Comparison of ENCODE assay signal across 10 cellular contexts in genomic region chr12:68119724-68120211, GRCh38. TPM values are rescaled to one million over a fixed set of nuclear protein-coding genes. Genes with fewer than 3 reads are reported as not detected.
DNase-seq lines count a peak whose midpoint lies in the region; ATAC-seq, FAIRE-seq and TF ChIP-seq lines count a peak whose summit lies in the region.
"Had no signal": no experiment of that assay in that cellular context is flagged by ENCODE, and none has a peak within 500 bp of the region (broad histone marks: within the 10 kb centered on the region; RNA-seq: fewer than 3 reads in every experiment).

No MANE protein-coding gene starts in this region.

- no peaks in the 10 kb centered on the region for H3K4me1 ChIP-seq in small intestine (ENCODE audit: control insufficient read depth in 2 of 2, insufficient read depth in 1 of 2, low read depth in 1 of 2, low read length in 1 of 2)

- ATAC-seq in HG03139 (IDR thresholded peaks at IDR 0.05; ENCODE audit: unreplicated experiment) (peak; percentile 95), WTC11 (no peak)

- peaks cover 4% of the 10 kb centered on the region for H3K27me3 Mint-ChIP-seq in WTC11 (ENCODE audit: low read depth)

- no peak overlapping the region for H3K4me3 ChIP-seq in small intestine (ENCODE audit: low read depth in 1 of 2, low read length in 2 of 2)

- H3K4me1 Mint-ChIP-seq in WTC11, result peaks cover 16% of the 10 kb centered on the region

- no peaks in the 10 kb centered on the region for H3K27me3 ChIP-seq in small intestine (ENCODE audit: control insufficient read depth in 2 of 2, insufficient read depth in 2 of 2, low read length in 2 of 2)

- no peaks in the 10 kb centered on the region for H3K36me3 ChIP-seq in small intestine (ENCODE audit: control insufficient read depth in 2 of 2, insufficient read depth in 2 of 2, low read length in 2 of 2)

- WGBS in small intestine, 3 donors, result 20 to 58% (median 25%) methylated on average over 4 of the region's 4 CpGs

- no peak overlapping the region for H3K27ac ChIP-seq in small intestine (ENCODE audit: low read depth in 1 of 2, low read length in 1 of 2)

- TF ChIP-seq CTCF in WTC11 (IDR thresholded peaks at IDR 0.05), result no peak

- FAIRE-seq in GM19239 (lab: Jason Lieb, UNC) (peak; percentile 95), small intestine (lab: Jason Lieb, UNC) (no peak)
- FAIRE-seq: TTC549 had no signal

- H3K9me3 Mint-ChIP-seq in WTC11, result no peaks in the 10 kb centered on the region

- DNase-seq in A172 (ENCODE audit: low spot score), result peak; percentile 11
- peak; percentile 27 for DNase-seq in GM19239 (ENCODE audit: insufficient read length, low spot score)
- DNase-seq in activated CD4-positive, alpha-beta T cell treated with anti-CD3 and anti-CD28 coated beads, Interleukin-2, amount 50 U/mL, for 4 hours, result peak; percentile 38 to 44
- peak; percentile 16 for DNase-seq in small intestine
- DNase-seq in WTC11 (ENCODE audit: low spot score), result no peak
- no peak for DNase-seq in EL
- DNase-seq in SIG-M5 treated with dmso at 0.1 percent for 504 hours (lab: John Stamatoyannopoulos, UW; ENCODE audit: unreplicated experiment), result no peak
- DNase-seq: DND-41 had no signal

- no peaks in the 10 kb centered on the region for H3K9me3 ChIP-seq in small intestine (ENCODE audit: control insufficient read depth, low read depth)

- CTCF ChIA-PET in WTC11 (lab: Charles Lee), result interaction anchor here (4.6 kb wide), 1 partner anchor 38 kb away, joined by 30 read pairs; no protein-coding TSS in a partner anchor

- H3K4me3 Mint-ChIP-seq in WTC11, result no peak overlapping the region

- POLR2A ChIA-PET in WTC11 (lab: Charles Lee), result no interaction called here

- no peaks in the 10 kb centered on the region for H3K36me3 Mint-ChIP-seq in WTC11

- H3K27ac Mint-ChIP-seq in WTC11, result no peak overlapping the region

TF ChIP-seq in WTC11, 78 proteins besides CTCF, POLR2A, EP300 and RAD21 (continues in another document):
- TF ChIP-seq AFF4 (CRISPR knock-in tag; IDR thresholded peaks at IDR 0.05; ENCODE audit: borderline replicate concordance) (no peak), ZNF281 (CRISPR knock-in tag; IDR thresholded peaks at IDR 0.05) (no peak), MYBL2 (CRISPR knock-in tag; IDR thresholded peaks at IDR 0.05) (no peak), EMX1 (CRISPR knock-in tag; IDR thresholded peaks at IDR 0.05) (no peak), ATF2 (CRISPR knock-in tag; IDR thresholded peaks at IDR 0.05; ENCODE audit: borderline replicate concordance, low read depth) (no peak), ZNF219 (CRISPR knock-in tag; IDR thresholded peaks at IDR 0.05; ENCODE audit: borderline replicate concordance) (no peak)
- TF ChIP-seq, protein P1, sequence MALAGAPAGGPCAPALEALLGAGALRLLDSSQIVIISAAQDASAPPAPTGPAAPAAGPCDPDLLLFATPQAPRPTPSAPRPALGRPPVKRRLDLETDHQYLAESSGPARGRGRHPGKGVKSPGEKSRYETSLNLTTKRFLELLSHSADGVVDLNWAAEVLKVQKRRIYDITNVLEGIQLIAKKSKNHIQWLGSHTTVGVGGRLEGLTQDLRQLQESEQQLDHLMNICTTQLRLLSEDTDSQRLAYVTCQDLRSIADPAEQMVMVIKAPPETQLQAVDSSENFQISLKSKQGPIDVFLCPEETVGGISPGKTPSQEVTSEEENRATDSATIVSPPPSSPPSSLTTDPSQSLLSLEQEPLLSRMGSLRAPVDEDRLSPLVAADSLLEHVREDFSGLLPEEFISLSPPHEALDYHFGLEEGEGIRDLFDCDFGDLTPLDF (CRISPR knock-in tag; IDR thresholded peaks at IDR 0.05), result no peak
- TF ChIP-seq, protein P2, sequence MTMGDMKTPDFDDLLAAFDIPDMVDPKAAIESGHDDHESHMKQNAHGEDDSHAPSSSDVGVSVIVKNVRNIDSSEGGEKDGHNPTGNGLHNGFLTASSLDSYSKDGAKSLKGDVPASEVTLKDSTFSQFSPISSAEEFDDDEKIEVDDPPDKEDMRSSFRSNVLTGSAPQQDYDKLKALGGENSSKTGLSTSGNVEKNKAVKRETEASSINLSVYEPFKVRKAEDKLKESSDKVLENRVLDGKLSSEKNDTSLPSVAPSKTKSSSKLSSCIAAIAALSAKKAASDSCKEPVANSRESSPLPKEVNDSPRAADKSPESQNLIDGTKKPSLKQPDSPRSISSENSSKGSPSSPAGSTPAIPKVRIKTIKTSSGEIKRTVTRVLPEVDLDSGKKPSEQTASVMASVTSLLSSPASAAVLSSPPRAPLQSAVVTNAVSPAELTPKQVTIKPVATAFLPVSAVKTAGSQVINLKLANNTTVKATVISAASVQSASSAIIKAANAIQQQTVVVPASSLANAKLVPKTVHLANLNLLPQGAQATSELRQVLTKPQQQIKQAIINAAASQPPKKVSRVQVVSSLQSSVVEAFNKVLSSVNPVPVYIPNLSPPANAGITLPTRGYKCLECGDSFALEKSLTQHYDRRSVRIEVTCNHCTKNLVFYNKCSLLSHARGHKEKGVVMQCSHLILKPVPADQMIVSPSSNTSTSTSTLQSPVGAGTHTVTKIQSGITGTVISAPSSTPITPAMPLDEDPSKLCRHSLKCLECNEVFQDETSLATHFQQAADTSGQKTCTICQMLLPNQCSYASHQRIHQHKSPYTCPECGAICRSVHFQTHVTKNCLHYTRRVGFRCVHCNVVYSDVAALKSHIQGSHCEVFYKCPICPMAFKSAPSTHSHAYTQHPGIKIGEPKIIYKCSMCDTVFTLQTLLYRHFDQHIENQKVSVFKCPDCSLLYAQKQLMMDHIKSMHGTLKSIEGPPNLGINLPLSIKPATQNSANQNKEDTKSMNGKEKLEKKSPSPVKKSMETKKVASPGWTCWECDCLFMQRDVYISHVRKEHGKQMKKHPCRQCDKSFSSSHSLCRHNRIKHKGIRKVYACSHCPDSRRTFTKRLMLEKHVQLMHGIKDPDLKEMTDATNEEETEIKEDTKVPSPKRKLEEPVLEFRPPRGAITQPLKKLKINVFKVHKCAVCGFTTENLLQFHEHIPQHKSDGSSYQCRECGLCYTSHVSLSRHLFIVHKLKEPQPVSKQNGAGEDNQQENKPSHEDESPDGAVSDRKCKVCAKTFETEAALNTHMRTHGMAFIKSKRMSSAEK (CRISPR knock-in tag; IDR thresholded peaks at IDR 0.05; ENCODE audit: borderline replicate concordance), result no peak

RNA-seq across cellular contexts. Expression of gene IFNG, which starts 39.8 kb away (rescaled TPM):
- total RNA-seq in A172 (2014; rRNA removed; shearing (Covaris generic)), result not detected in 2 replicates
- not detected for polyA plus RNA-seq in small intestine
- 0.21 to 0.42 TPM (median 0.34 TPM) in 3 replicates for total RNA-seq in WTC11 (2021)

Comparison
In these comparisons a context has a peak if more than half of its experiments do, and no peak if none do; other contexts are left out.
1. DNase-seq: peak in A172 (single experiment), GM19239 (single experiment), activated CD4-positive, alpha-beta T cell treated with anti-CD3 and anti-CD28 coated beads, Interleukin-2, amount 50 U/mL, for 4 hours (2 of 2) and small intestine (single experiment); none in WTC11 (single experiment), EL (single experiment) and SIG-M5 treated with dmso at 0.1 percent for 504 hours (single experiment).